Comparison of ENCODE assay signal across 9 cellular contexts in the genomic region with DNA sequence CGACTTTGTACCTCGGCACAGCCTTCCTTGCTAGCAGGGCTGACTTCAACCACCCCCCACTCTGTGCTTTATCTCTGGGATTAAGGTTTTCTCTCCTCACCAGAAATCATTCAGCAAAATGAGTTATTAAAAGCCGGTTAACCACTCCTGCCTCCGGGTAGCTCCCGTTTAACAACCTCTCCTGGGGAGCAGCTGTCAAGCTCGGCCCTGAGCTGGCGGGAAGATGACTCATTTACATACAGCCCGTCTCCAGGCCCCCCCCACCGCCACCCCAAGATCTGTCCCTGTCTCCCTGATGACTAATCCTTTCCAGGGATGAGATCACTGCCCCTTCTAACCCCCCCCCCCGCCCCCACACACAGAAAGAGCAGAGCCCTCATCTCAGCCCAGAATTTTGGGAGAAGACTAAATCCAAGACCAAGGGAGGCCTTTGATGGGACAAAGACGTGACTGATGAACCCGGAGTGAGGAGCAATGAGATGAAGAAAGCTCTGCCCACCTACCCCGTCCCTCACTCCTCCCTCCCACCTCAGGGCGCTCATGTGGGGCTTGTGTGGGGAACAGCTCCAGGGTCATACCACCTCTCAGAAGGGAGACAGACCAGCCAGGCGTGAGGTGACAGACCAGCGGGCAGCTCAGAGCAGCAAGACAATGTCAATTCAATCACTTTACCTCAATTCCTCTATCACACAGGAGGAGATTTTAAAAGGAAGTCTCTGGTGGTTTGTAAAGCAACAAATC. TPM values are rescaled to one million over a fixed set of nuclear protein-coding genes. Genes with fewer than 3 reads are reported as not detected.
A peak's percentile ranks its signal among the peaks of the same experiment; 100 is the strongest.
DNase-seq lines count a peak whose midpoint lies in the region; ATAC-seq, FAIRE-seq and TF ChIP-seq lines count a peak whose summit lies in the region.
"Had no signal": no experiment of that assay in that cellular context is flagged by ENCODE, and none has a peak within 500 bp of the region (broad histone marks: within the 10 kb centered on the region; RNA-seq: fewer than 3 reads in every experiment).

No MANE protein-coding gene starts in this region.

- 22% methylated on average over 11 of the region's 16 CpGs for WGBS in mesenchymal stem cell
- 27 to 35% methylated on average over 10 to 11 of the region's 16 CpGs for WGBS in esophagus squamous epithelium, 2 donors

- H2BK12ac ChIP-seq in mesenchymal stem cell (ENCODE audit: low read length in 2 of 2), result peak overlapping the region in 1 of 2 experiments; percentile 38

- peaks cover 31% of the 10 kb centered on the region for H3K4me1 ChIP-seq in mesenchymal stem cell (ENCODE audit: control insufficient read depth, insufficient read depth, low read depth, low read length)
- H3K4me1 ChIP-seq in esophagus squamous epithelium, result peaks cover 0 to 6% (median 0%) of the 10 kb centered on the region in 3 donors

- H3K27ac ChIP-seq in mesenchymal stem cell (ENCODE audit: low read length, poor library complexity, severe bottlenecking) (no peak overlapping the region), esophagus squamous epithelium (no peak overlapping the region)

- peak overlapping the region; percentile 18 for H4K91ac ChIP-seq in mesenchymal stem cell (ENCODE audit: low read length)

- H3K9ac ChIP-seq in mesenchymal stem cell (ENCODE audit: low read length), result peak overlapping the region; percentile 70

- FAIRE-seq in D721Med (lab: Jason Lieb, UNC), result no peak

- ATAC-seq in HG02885 (IDR thresholded peaks at IDR 0.05; ENCODE audit: poor library complexity, unreplicated experiment) (no peak), HG02610 (IDR thresholded peaks at IDR 0.05; ENCODE audit: unreplicated experiment) (no peak)

- no peak overlapping the region for H2BK5ac ChIP-seq in mesenchymal stem cell (ENCODE audit: low read depth, low read length, poor library complexity, severe bottlenecking)

- no peak overlapping the region for H3K14ac ChIP-seq in mesenchymal stem cell (ENCODE audit: low read length in 2 of 2)

- no peak overlapping the region for H3K4ac ChIP-seq in mesenchymal stem cell (ENCODE audit: low read depth in 1 of 2, low read length in 2 of 2)

- H3K9me3 Mint-ChIP-seq in type B pancreatic cell, result no peaks in the 10 kb centered on the region

- no peak overlapping the region for H4K8ac ChIP-seq in mesenchymal stem cell (ENCODE audit: low read length)

- peak overlapping the region in 1 of 2 experiments; percentile 27 for H3K4me3 ChIP-seq in mesenchymal stem cell (ENCODE audit: insufficient read depth in 1 of 2, low read depth in 1 of 2, low read length in 2 of 2)
- H3K4me3 ChIP-seq in esophagus squamous epithelium, result no peak overlapping the region

- no peaks in the 10 kb centered on the region for H3K27me3 Mint-ChIP-seq in type B pancreatic cell

- H3K18ac ChIP-seq in mesenchymal stem cell (ENCODE audit: low read depth in 1 of 2, low read length in 2 of 2), result peak overlapping the region in 1 of 2 experiments; percentile 28

- H3K27ac Mint-ChIP-seq in type B pancreatic cell, result no peak overlapping the region

- H3K9me3 ChIP-seq in mesenchymal stem cell (ENCODE audit: control insufficient read depth, low read length) (no peaks in the 10 kb centered on the region), esophagus squamous epithelium (no peaks in the 10 kb centered on the region)

- H2BK15ac ChIP-seq in mesenchymal stem cell (ENCODE audit: low read depth, poor library complexity, severe bottlenecking), result no peak overlapping the region

- TF ChIP-seq CTCF in D721Med (IDR thresholded peaks at IDR 0.05; ENCODE audit: insufficient read depth, missing control alignments) (no peak), type B pancreatic cell (conservative IDR thresholded peaks at IDR 0.05) (no peak), esophagus squamous epithelium (IDR thresholded peaks at IDR 0.05) (no peak)

- no peak overlapping the region for H2BK120ac ChIP-seq in mesenchymal stem cell (ENCODE audit: low read depth, low read length)

- TF ChIP-seq POLR2A in esophagus squamous epithelium (IDR thresholded peaks at IDR 0.05), result no peak

- H3K23ac ChIP-seq in mesenchymal stem cell (ENCODE audit: low read length in 2 of 2), result no peak overlapping the region

- intact Hi-C loops in esophagus squamous epithelium (cut with DNase I), result no loop called here

- H3K4me1 Mint-ChIP-seq in type B pancreatic cell (ENCODE audit: unreplicated experiment), result peaks cover 6% of the 10 kb centered on the region

- H2AK5ac ChIP-seq in mesenchymal stem cell (ENCODE audit: low read length, severe bottlenecking), result no peak overlapping the region

- H3K4me3 Mint-ChIP-seq in type B pancreatic cell, result no peak overlapping the region

- H3K36me3 Mint-ChIP-seq in type B pancreatic cell, result no peaks in the 10 kb centered on the region

- DNase-seq in D721Med (ENCODE audit: insufficient read length, low spot score), result peak; percentile 56
- DNase-seq in LHCN-M2 (ENCODE audit: low read depth), result peak; percentile 95
- peak; percentile 39 for DNase-seq in amniotic stem cell (lab: John Stamatoyannopoulos, UW)
- DNase-seq in mesenchymal stem cell, result peak; percentile 90
- DNase-seq in type B pancreatic cell (ENCODE audit: extremely low spot score, unreplicated experiment), result no peak
- DNase-seq in esophagus squamous epithelium (lab: John Stamatoyannopoulos, UW), result no peak
- DNase-seq: NCI-H526 treated with DMSO at 0.1 percent for 48 hours had no signal

- no peak overlapping the region for H2AFZ ChIP-seq in mesenchymal stem cell (ENCODE audit: low read depth, low read length)

- peaks cover 0 to 9% of the 10 kb centered on the region in 2 experiments for H3K27me3 ChIP-seq in mesenchymal stem cell (ENCODE audit: control insufficient read depth in 1 of 2, insufficient read depth in 1 of 2, low read length in 2 of 2)
- H3K27me3 ChIP-seq in esophagus squamous epithelium, result no peaks in the 10 kb centered on the region

- H3K36me3 ChIP-seq in mesenchymal stem cell (ENCODE audit: control insufficient read depth in 1 of 2, insufficient read depth in 2 of 2, low read depth in 1 of 2, low read length in 2 of 2) (no peaks in the 10 kb centered on the region), esophagus squamous epithelium (no peaks in the 10 kb centered on the region)

- no peaks in the 10 kb centered on the region for H3K79me1 ChIP-seq in mesenchymal stem cell (replicated peaks; ENCODE audit: low read length, poor library complexity, severe bottlenecking)

- H3K4me2 ChIP-seq in mesenchymal stem cell (ENCODE audit: low read length, poor library complexity, severe bottlenecking), result peak overlapping the region; percentile 6

RNA-seq across cellular contexts. Expression of a gene that starts 36.4 kb away (rescaled TPM):
- total RNA-seq in LHCN-M2 (2014; rRNA removed) (not detected in 2 replicates), type B pancreatic cell (ENCODE audit: low replicate concordance) (0.53 and 1.5 TPM in 2 replicates), esophagus squamous epithelium (under 1 TPM in 2 of 4 donors, not detected in 2; 0.04 to 0.34 TPM)
- polyA plus RNA-seq in LHCN-M2 (2012), result not detected
- polyA plus RNA-seq in mesenchymal stem cell (2013, experiment 1 of 2), result 1.7 TPM
- polyA plus RNA-seq in mesenchymal stem cell (2013, experiment 2 of 2), result 1.9 TPM

Comparison
In these comparisons a context has a peak if more than half of its experiments do, and no peak if none do; other contexts are left out.
1. DNase-seq: peak in D721Med (single experiment), LHCN-M2 (single experiment), amniotic stem cell (single experiment) and mesenchymal stem cell (single experiment); none in type B pancreatic cell (single experiment) and esophagus squamous epithelium (single experiment).